ENCODE assay signal across 33 cellular contexts in genomic region chr20:11166716-11167115, GRCh38.
"Had no signal": no experiment of that assay in that cellular context is flagged by ENCODE, and none has a peak within 500 bp of the region (broad histone marks: within the 10 kb centered on the region; RNA-seq: fewer than 3 reads in every experiment).

No MANE protein-coding gene starts in this region.

- H3K27me3 Mint-ChIP-seq: activated CD4-positive, alpha-beta memory T cell treated with anti-CD3 and anti-CD28 coated beads for 36 hours; activated CD4-positive, alpha-beta T cell treated with anti-CD3 and anti-CD28 coated beads, Interleukin-2, amount 10 ng/mL, durations not matched to agents 24 days and 14 days; activated CD8-positive, alpha-beta memory T cell treated with anti-CD3 and anti-CD28 coated beads, Interleukin-2, amount 10 ng/mL, durations not matched to agents 7 days and 5 days; activated naive CD4-positive, alpha-beta T cell treated with anti-CD3 and anti-CD28 coated beads, Interleukin-2, amount 10 ng/mL, durations not matched to agents 7 days and 5 days; activated naive CD8-positive, alpha-beta T cell treated with anti-CD3 and anti-CD28 coated beads, Interleukin-2, amount 10 ng/mL, durations not matched to agents 7 days and 5 days; T-helper 17 cell had no signal

- H3K4me3 ChIP-seq: colonic mucosa, esophagus squamous epithelium, gastrocnemius medialis, heart left ventricle had no signal

- H3K27ac Mint-ChIP-seq: activated CD4-positive, alpha-beta memory T cell treated with anti-CD3 and anti-CD28 coated beads for 36 hours; activated CD4-positive, alpha-beta T cell treated with anti-CD3 and anti-CD28 coated beads for 36 hours; activated CD4-positive, alpha-beta T cell treated with anti-CD3 and anti-CD28 coated beads, Interleukin-2, amount 10 ng/mL, durations not matched to agents 24 days and 14 days; activated CD8-positive, alpha-beta memory T cell treated with anti-CD3 and anti-CD28 coated beads, Interleukin-2, amount 10 ng/mL, durations not matched to agents 7 days and 5 days; activated CD8-positive, alpha-beta T cell treated with anti-CD3 and anti-CD28 coated beads, Interleukin-2, amount 10 ng/mL, durations not matched to agents 7 days and 5 days; activated naive CD4-positive, alpha-beta T cell treated with anti-CD3 and anti-CD28 coated beads, Interleukin-2, amount 10 ng/mL, durations not matched to agents 7 days and 5 days; activated naive CD4-positive, alpha-beta T cell treated with anti-CD3 and anti-CD28 coated beads, Interleukin-2, amount 50 U/mL, for 72 hours; activated naive CD8-positive, alpha-beta T cell treated with anti-CD3 and anti-CD28 coated beads, Interleukin-2, amount 10 ng/mL, durations not matched to agents 7 days and 5 days; activated T-cell treated with anti-CD3 and anti-CD28 coated beads, Interleukin-2, amount 50 U/mL, for 72 hours; T-helper 17 cell had no signal

- H3K36me3 Mint-ChIP-seq: activated CD4-positive, alpha-beta memory T cell treated with anti-CD3 and anti-CD28 coated beads for 36 hours; activated CD8-positive, alpha-beta memory T cell treated with anti-CD3 and anti-CD28 coated beads, Interleukin-2, amount 10 ng/mL, durations not matched to agents 7 days and 5 days; activated naive CD4-positive, alpha-beta T cell treated with anti-CD3 and anti-CD28 coated beads, Interleukin-2, amount 10 ng/mL, durations not matched to agents 7 days and 5 days; activated naive CD8-positive, alpha-beta T cell treated with anti-CD3 and anti-CD28 coated beads, Interleukin-2, amount 10 ng/mL, durations not matched to agents 7 days and 5 days had no signal

- H3K4me1 Mint-ChIP-seq: activated CD4-positive, alpha-beta T cell treated with anti-CD3 and anti-CD28 coated beads for 36 hours; activated CD4-positive, alpha-beta T cell treated with anti-CD3 and anti-CD28 coated beads, Interleukin-2, amount 10 ng/mL, durations not matched to agents 24 days and 14 days; activated CD8-positive, alpha-beta memory T cell treated with anti-CD3 and anti-CD28 coated beads, Interleukin-2, amount 10 ng/mL, durations not matched to agents 7 days and 5 days; activated naive CD4-positive, alpha-beta T cell treated with anti-CD3 and anti-CD28 coated beads, Interleukin-2, amount 10 ng/mL, durations not matched to agents 7 days and 5 days; activated naive CD8-positive, alpha-beta T cell treated with anti-CD3 and anti-CD28 coated beads, Interleukin-2, amount 10 ng/mL, durations not matched to agents 7 days and 5 days; T-helper 17 cell had no signal

- H3K4me1 ChIP-seq: colonic mucosa, esophagus squamous epithelium had no signal

- FAIRE-seq: astrocyte, bronchial epithelial cell, endometrium, endothelial cell of umbilical vein had no signal

- DNase-seq: activated CD4-positive, alpha-beta memory T cell treated with anti-CD3 and anti-CD28 coated beads for 36 hours; activated CD4-positive, alpha-beta T cell treated with anti-CD3 and anti-CD28 coated beads for 36 hours; activated CD4-positive, alpha-beta T cell treated with anti-CD3 and anti-CD28 coated beads, Interleukin-2, amount 10 ng/mL, durations not matched to agents 24 days and 14 days; activated CD4-positive, CD25-positive, alpha-beta regulatory T cell; activated CD4-positive, CD25-positive, alpha-beta regulatory T cell treated with anti-CD3 and anti-CD28 coated beads, Interleukin-2, amount 50 U/mL, for 72 hours; activated CD8-positive, alpha-beta memory T cell treated with anti-CD3 and anti-CD28 coated beads, Interleukin-2, amount 10 ng/mL, durations not matched to agents 7 days and 5 days; activated CD8-positive, alpha-beta memory T cell treated with anti-CD3 and anti-CD28 coated beads, Interleukin-2, amount 50 U/mL, for 4 hours; activated CD8-positive, alpha-beta T cell treated with anti-CD3 and anti-CD28 coated beads, Interleukin-2, amount 10 ng/mL, durations not matched to agents 7 days and 5 days; activated gamma-delta T cell; activated naive CD4-positive, alpha-beta T cell; activated naive CD4-positive, alpha-beta T cell treated with anti-CD3 and anti-CD28 coated beads, Interleukin-2, amount 10 ng/mL, durations not matched to agents 7 days and 5 days; activated naive CD8-positive, alpha-beta T cell treated with anti-CD3 and anti-CD28 coated beads, Interleukin-2, amount 10 ng/mL, durations not matched to agents 7 days and 5 days; activated T-cell treated with anti-CD3 and anti-CD28 coated beads, Interleukin-2, amount 50 U/mL, for 1 hour; activated T-cell treated with anti-CD3 and anti-CD28 coated beads, Interleukin-2, amount 50 U/mL, for 72 hours; amniotic stem cell; anterior cingulate cortex; brain microvascular endothelial cell; caudate nucleus; colonic mucosa; effector CD8-positive, alpha-beta T cell; esophagus squamous epithelium; foreskin fibroblast; gastrocnemius medialis; glutamatergic neuron; heart left ventricle; T-helper 1 cell; T-helper 17 cell had no signal

- H3K27ac ChIP-seq: brain microvascular endothelial cell, colonic mucosa, epithelial cell of prostate, esophagus squamous epithelium, gastrocnemius medialis, heart left ventricle had no signal

- H3K9me3 ChIP-seq: colonic mucosa, esophagus squamous epithelium, gastrocnemius medialis, heart left ventricle had no signal

- H3K4me3 Mint-ChIP-seq: activated CD4-positive, alpha-beta memory T cell treated with anti-CD3 and anti-CD28 coated beads for 36 hours; activated CD4-positive, alpha-beta T cell treated with anti-CD3 and anti-CD28 coated beads for 36 hours; activated CD4-positive, alpha-beta T cell treated with anti-CD3 and anti-CD28 coated beads, Interleukin-2, amount 10 ng/mL, durations not matched to agents 24 days and 14 days; activated CD8-positive, alpha-beta memory T cell treated with anti-CD3 and anti-CD28 coated beads, Interleukin-2, amount 10 ng/mL, durations not matched to agents 7 days and 5 days; activated CD8-positive, alpha-beta T cell treated with anti-CD3 and anti-CD28 coated beads, Interleukin-2, amount 10 ng/mL, durations not matched to agents 7 days and 5 days; activated naive CD4-positive, alpha-beta T cell treated with anti-CD3 and anti-CD28 coated beads, Interleukin-2, amount 10 ng/mL, durations not matched to agents 7 days and 5 days; activated naive CD8-positive, alpha-beta T cell treated with anti-CD3 and anti-CD28 coated beads, Interleukin-2, amount 10 ng/mL, durations not matched to agents 7 days and 5 days; activated T-cell treated with anti-CD3 and anti-CD28 coated beads, Interleukin-2, amount 50 U/mL, for 72 hours; T-helper 17 cell had no signal

- H3K9me3 Mint-ChIP-seq: activated CD4-positive, alpha-beta memory T cell treated with anti-CD3 and anti-CD28 coated beads for 36 hours; activated naive CD8-positive, alpha-beta T cell treated with anti-CD3 and anti-CD28 coated beads, Interleukin-2, amount 10 ng/mL, durations not matched to agents 7 days and 5 days had no signal

- ATAC-seq: activated CD4-positive, alpha-beta T cell treated with anti-CD3 and anti-CD28 coated beads for 36 hours; activated CD8-positive, alpha-beta memory T cell treated with anti-CD3 and anti-CD28 coated beads, Interleukin-2, amount 10 ng/mL, durations not matched to agents 7 days and 5 days; activated CD8-positive, alpha-beta T cell treated with anti-CD3 and anti-CD28 coated beads, Interleukin-2, amount 10 ng/mL, durations not matched to agents 7 days and 5 days; activated naive CD4-positive, alpha-beta T cell treated with anti-CD3 and anti-CD28 coated beads, Interleukin-2, amount 50 U/mL, for 72 hours; activated T-cell treated with anti-CD3 and anti-CD28 coated beads, Interleukin-2, amount 50 U/mL, for 72 hours; gastrocnemius medialis; heart left ventricle; T-helper 17 cell had no signal
